Comparison of ENCODE assay signal across 25 cellular contexts in genomic region chr6:34025851-34026250, GRCh38.
A peak's percentile ranks its signal among the peaks of the same experiment; 100 is the strongest.
DNase-seq lines count a peak whose midpoint lies in the region; ATAC-seq and TF ChIP-seq lines count a peak whose summit lies in the region.
"Had no signal": no experiment of that assay in that cellular context is flagged by ENCODE, and none has a peak within 500 bp of the region (broad histone marks: within the 10 kb centered on the region; RNA-seq: fewer than 3 reads in every experiment).

No MANE protein-coding gene starts in this region.

- no peak for TF ChIP-seq RAD21 in neural cell (conservative IDR thresholded peaks at IDR 0.05)

- H4K20me1 ChIP-seq in neural cell (ENCODE audit: insufficient read depth): no peaks in the 10 kb centered on the region

- no peak for TF ChIP-seq CTCF in BE2C (IDR thresholded peaks at IDR 0.05; ENCODE audit: low read depth, low read length)
- TF ChIP-seq CTCF in VCaP (conservative IDR thresholded peaks at IDR 0.05): no peak
- TF ChIP-seq CTCF in neural cell (IDR thresholded peaks at IDR 0.05; ENCODE audit: poor library complexity, severe bottlenecking): no peak

- peak overlapping the region; percentile 16 for H3K9ac ChIP-seq in neural cell (ENCODE audit: low read length)

- H3K27ac ChIP-seq in VCaP: peak overlapping the region; percentile 12; the same call in 1 of the 2 replicates
- no peak overlapping the region for H3K27ac ChIP-seq in neural cell (ENCODE audit: low read length)
- H3K27ac ChIP-seq: gastroesophageal sphincter, right lobe of liver, spleen, upper lobe of right lung had no signal

- H3K4me3 ChIP-seq in BE2C (ENCODE audit: low read depth, low read length): no peak overlapping the region
- no peak overlapping the region for H3K4me3 ChIP-seq in neural cell (ENCODE audit: low read length)
- H3K4me3 ChIP-seq: gastroesophageal sphincter, lung, right lobe of liver, spleen, upper lobe of right lung had no signal

- no peaks in the 10 kb centered on the region for H3K36me3 ChIP-seq in BE2C
- H3K36me3 ChIP-seq in neural cell (ENCODE audit: insufficient read depth, low read length): no peaks in the 10 kb centered on the region
- H3K36me3 ChIP-seq: gastroesophageal sphincter, right lobe of liver, spleen, upper lobe of right lung had no signal

- H3K4me1 ChIP-seq in BE2C: peaks cover 8% of the 10 kb centered on the region
- H3K4me1 ChIP-seq: gastroesophageal sphincter, right lobe of liver, spleen, upper lobe of right lung had no signal

- H3K4me2 ChIP-seq in neural cell (ENCODE audit: low read length): no peak overlapping the region

- H3K27me3 ChIP-seq in BE2C: no peaks in the 10 kb centered on the region
- H3K27me3 ChIP-seq in neural cell (ENCODE audit: insufficient read depth, low read depth, low read length): no peaks in the 10 kb centered on the region
- H3K27me3 ChIP-seq: right lobe of liver had no signal

- no peak for ATAC-seq in HG02884 (IDR thresholded peaks at IDR 0.05; ENCODE audit: unreplicated experiment)
- ATAC-seq: gastroesophageal sphincter; Panc1; right lobe of liver; stimulated activated naive CD8-positive, alpha-beta T cell treated with anti-CD3 and anti-CD28 coated beads, Interleukin-15, Interleukin-2, amounts not matched to agents 100 U/mL and 50 U/mL, for 24 hours; upper lobe of right lung had no signal

- peak; percentile 51 for DNase-seq in BE2C
- peak; percentile 31 for DNase-seq in NCI-H1417 treated with DMSO at 0.1 percent for 48 hours (lab: John Stamatoyannopoulos, UW)
- no peak for DNase-seq in Ammon's horn (ENCODE audit: low spot score)
- DNase-seq in Kasumi-1 (lab: John Stamatoyannopoulos, UW): no peak
- DNase-seq in anterior cingulate cortex (lab: John Stamatoyannopoulos, UW): no peak
- DNase-seq: activated CD4-positive, alpha-beta T cell treated with anti-CD3 and anti-CD28 coated beads for 1 hour; amygdala; CD4-positive, alpha-beta T cell; GOT3; KG1; MM.1S; NCI-H1436 treated with DMSO at 0.1 percent for 48 hours; nephron progenitor cell; right lobe of liver; SHP77; spleen; stimulated activated CD4-positive, alpha-beta T cell treated with anti-CD3 and anti-CD28 coated beads, Interleukin-2, amount 100 ng/mL, for 24 hours; stimulated activated naive CD8-positive, alpha-beta T cell treated with anti-CD3 and anti-CD28 coated beads, Interleukin-15, Interleukin-2, amounts not matched to agents 100 U/mL and 50 U/mL, for 24 hours; upper lobe of right lung had no signal

- no peak for TF ChIP-seq EP300 in neural cell (conservative IDR thresholded peaks at IDR 0.05; ENCODE audit: poor library complexity, severe bottlenecking)

- peaks cover 2% of the 10 kb centered on the region; the same call in 1 of the 2 replicates for H3K9me3 ChIP-seq in BE2C
- no peaks in the 10 kb centered on the region for H3K9me3 ChIP-seq in neural cell (ENCODE audit: low read length)
- H3K9me3 ChIP-seq: gastroesophageal sphincter, right lobe of liver, upper lobe of right lung had no signal

- no peaks in the 10 kb centered on the region for H3K79me2 ChIP-seq in neural cell (replicated peaks; ENCODE audit: insufficient read depth, low read length)

- no peaks in the 10 kb centered on the region for H3K9me2 ChIP-seq in neural cell (ENCODE audit: insufficient read depth, low read length)

- no peak overlapping the region for H2AFZ ChIP-seq in neural cell (ENCODE audit: low read depth, low read length)

- no peaks in the 10 kb centered on the region for H3F3A ChIP-seq in neural cell (ENCODE audit: insufficient read depth, low read length, poor library complexity, severe bottlenecking)

TF ChIP-seq in neural cell, 6 proteins besides CTCF, POLR2A, EP300 and RAD21:
- no peak for TF ChIP-seq POLR2AphosphoS5 (IDR thresholded peaks at IDR 0.05)
- TF ChIP-seq REST (IDR thresholded peaks at IDR 0.05; ENCODE audit: borderline replicate concordance): no peak
- TF ChIP-seq SMC3 (conservative IDR thresholded peaks at IDR 0.05; ENCODE audit: poor library complexity): no peak
- no peak for TF ChIP-seq TAF1 (IDR thresholded peaks at IDR 0.05; ENCODE audit: low read depth)
- TF ChIP-seq MXI1 (conservative IDR thresholded peaks at IDR 0.05; ENCODE audit: poor library complexity, severe bottlenecking): no peak
- no peak for TF ChIP-seq EZH2 (IDR thresholded peaks at IDR 0.05; ENCODE audit: borderline replicate concordance, insufficient read depth, low read length, poor library complexity, severe bottlenecking)

Comparison
In these comparisons a context has a peak if more than half of its experiments do, and no peak if none do; other contexts are left out.
1. DNase-seq: peak in BE2C (single experiment) and NCI-H1417 treated with DMSO at 0.1 percent for 48 hours (single experiment); none in Ammon's horn (single experiment), Kasumi-1 (0 of 2) and anterior cingulate cortex (0 of 58).